In genomic region chr7:106283831-106284515, GRCh38 we compare ENCODE assay signal across 1 cellular context.
TF ChIP-seq lines count a peak whose summit lies in the region.

No MANE protein-coding gene starts in this region.

TF ChIP-seq in K562, 482 proteins besides CTCF, POLR2A, EP300 and RAD21 (continued from another document and continues in another):
- TF ChIP-seq, protein P1, sequence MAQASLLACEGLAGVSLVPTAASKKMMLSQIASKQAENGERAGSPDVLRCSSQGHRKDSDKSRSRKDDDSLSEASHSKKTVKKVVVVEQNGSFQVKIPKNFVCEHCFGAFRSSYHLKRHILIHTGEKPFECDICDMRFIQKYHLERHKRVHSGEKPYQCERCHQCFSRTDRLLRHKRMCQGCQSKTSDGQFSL (CRISPR knock-in tag; IDR thresholded peaks at IDR 0.05): no peak
- TF ChIP-seq, protein P1 (tag; IDR thresholded peaks at IDR 0.05): no peak
- no peak for TF ChIP-seq NEUROD1 (IDR thresholded peaks at IDR 0.05; ENCODE audit: borderline replicate concordance, low read depth, low read length, partially characterized antibody)
- TF ChIP-seq CAMTA2 (CRISPR knock-in tag; conservative IDR thresholded peaks at IDR 0.05): no peak
- TF ChIP-seq, protein P2, sequence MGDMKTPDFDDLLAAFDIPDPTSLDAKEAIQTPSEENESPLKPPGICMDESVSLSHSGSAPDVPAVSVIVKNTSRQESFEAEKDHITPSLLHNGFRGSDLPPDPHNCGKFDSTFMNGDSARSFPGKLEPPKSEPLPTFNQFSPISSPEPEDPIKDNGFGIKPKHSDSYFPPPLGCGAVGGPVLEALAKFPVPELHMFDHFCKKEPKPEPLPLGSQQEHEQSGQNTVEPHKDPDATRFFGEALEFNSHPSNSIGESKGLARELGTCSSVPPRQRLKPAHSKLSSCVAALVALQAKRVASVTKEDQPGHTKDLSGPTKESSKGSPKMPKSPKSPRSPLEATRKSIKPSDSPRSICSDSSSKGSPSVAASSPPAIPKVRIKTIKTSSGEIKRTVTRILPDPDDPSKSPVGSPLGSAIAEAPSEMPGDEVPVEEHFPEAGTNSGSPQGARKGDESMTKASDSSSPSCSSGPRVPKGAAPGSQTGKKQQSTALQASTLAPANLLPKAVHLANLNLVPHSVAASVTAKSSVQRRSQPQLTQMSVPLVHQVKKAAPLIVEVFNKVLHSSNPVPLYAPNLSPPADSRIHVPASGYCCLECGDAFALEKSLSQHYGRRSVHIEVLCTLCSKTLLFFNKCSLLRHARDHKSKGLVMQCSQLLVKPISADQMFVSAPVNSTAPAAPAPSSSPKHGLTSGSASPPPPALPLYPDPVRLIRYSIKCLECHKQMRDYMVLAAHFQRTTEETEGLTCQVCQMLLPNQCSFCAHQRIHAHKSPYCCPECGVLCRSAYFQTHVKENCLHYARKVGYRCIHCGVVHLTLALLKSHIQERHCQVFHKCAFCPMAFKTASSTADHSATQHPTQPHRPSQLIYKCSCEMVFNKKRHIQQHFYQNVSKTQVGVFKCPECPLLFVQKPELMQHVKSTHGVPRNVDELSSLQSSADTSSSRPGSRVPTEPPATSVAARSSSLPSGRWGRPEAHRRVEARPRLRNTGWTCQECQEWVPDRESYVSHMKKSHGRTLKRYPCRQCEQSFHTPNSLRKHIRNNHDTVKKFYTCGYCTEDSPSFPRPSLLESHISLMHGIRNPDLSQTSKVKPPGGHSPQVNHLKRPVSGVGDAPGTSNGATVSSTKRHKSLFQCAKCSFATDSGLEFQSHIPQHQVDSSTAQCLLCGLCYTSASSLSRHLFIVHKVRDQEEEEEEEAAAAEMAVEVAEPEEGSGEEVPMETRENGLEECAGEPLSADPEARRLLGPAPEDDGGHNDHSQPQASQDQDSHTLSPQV (IDR thresholded peaks at IDR 0.05): 0 out of 2 replicates have a peak, but pooled peaks have one; percentile 44
- no peak for TF ChIP-seq ZFPM2 (CRISPR knock-in tag; IDR thresholded peaks at IDR 0.05)
- TF ChIP-seq ZC3H8 (IDR thresholded peaks at IDR 0.05): no peak
- TF ChIP-seq SMAD4 (CRISPR knock-in tag; conservative IDR thresholded peaks at IDR 0.05): peak; percentile 86
- TF ChIP-seq FOXO4 (CRISPR knock-in tag; IDR thresholded peaks at IDR 0.05): no peak
- no peak; the same call in 1 of the 2 replicates for TF ChIP-seq MECOM (CRISPR knock-in tag; IDR thresholded peaks at IDR 0.05)
- TF ChIP-seq, protein P3, sequence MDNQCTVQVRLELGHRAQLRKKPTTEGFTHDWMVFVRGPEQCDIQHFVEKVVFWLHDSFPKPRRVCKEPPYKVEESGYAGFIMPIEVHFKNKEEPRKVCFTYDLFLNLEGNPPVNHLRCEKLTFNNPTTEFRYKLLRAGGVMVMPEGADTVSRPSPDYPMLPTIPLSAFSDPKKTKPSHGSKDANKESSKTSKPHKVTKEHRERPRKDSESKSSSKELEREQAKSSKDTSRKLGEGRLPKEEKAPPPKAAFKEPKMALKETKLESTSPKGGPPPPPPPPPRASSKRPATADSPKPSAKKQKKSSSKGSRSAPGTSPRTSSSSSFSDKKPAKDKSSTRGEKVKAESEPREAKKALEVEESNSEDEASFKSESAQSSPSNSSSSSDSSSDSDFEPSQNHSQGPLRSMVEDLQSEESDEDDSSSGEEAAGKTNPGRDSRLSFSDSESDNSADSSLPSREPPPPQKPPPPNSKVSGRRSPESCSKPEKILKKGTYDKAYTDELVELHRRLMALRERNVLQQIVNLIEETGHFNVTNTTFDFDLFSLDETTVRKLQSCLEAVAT (IDR thresholded peaks at IDR 0.05): peak; percentile 88 to 90; a peak in 3 of 4 replicates
- peak; percentile 67 for TF ChIP-seq MGA (IDR thresholded peaks at IDR 0.05)
- no peak for TF ChIP-seq ZNF274 (IDR thresholded peaks at IDR 0.05; ENCODE audit: borderline replicate concordance, low read depth, low read length)
- no peak for TF ChIP-seq ZNF518B (CRISPR knock-in tag; IDR thresholded peaks at IDR 0.05)
- TF ChIP-seq CXXC5 (CRISPR knock-in tag; IDR thresholded peaks at IDR 0.05): peak; percentile 85
- peak; percentile 67 for TF ChIP-seq CHD1 (IDR thresholded peaks at IDR 0.05; ENCODE audit: low read length)
- TF ChIP-seq RBM14 (IDR thresholded peaks at IDR 0.05; ENCODE audit: borderline replicate concordance, insufficient read depth, low read depth, low read length): no peak
- TF ChIP-seq DMBX1 (CRISPR knock-in tag; IDR thresholded peaks at IDR 0.05; ENCODE audit: borderline replicate concordance): 0 out of 2 replicates have a peak, but pooled peaks have one; percentile 41
- no peak for TF ChIP-seq MAFG (tag; conservative IDR thresholded peaks at IDR 0.05)
- no peak for TF ChIP-seq RFX1 (IDR thresholded peaks at IDR 0.05)
- peak; percentile 63; the same call in 1 of the 2 replicates for TF ChIP-seq SMARCC2 (IDR thresholded peaks at IDR 0.05; ENCODE audit: low read depth)
- TF ChIP-seq ZNF184 (CRISPR knock-in tag; IDR thresholded peaks at IDR 0.05): no peak
- TF ChIP-seq E4F1 (CRISPR knock-in tag; IDR thresholded peaks at IDR 0.05; ENCODE audit: borderline replicate concordance): no peak
- no peak for TF ChIP-seq RBM39 (optimal IDR thresholded peaks at IDR 0.05; ENCODE audit: low read depth, low read length)
- no peak for TF ChIP-seq POLR2B (IDR thresholded peaks at IDR 0.05; ENCODE audit: low read depth, partially characterized antibody)
- peak; percentile 62 to 79; a peak in 3 of 4 replicates for TF ChIP-seq MAZ (CRISPR knock-in tag; conservative IDR thresholded peaks at IDR 0.05 in 1 of 2, IDR thresholded peaks at IDR 0.05 in 1 of 2)
- TF ChIP-seq ZEB2 (IDR thresholded peaks at IDR 0.05): peak; percentile 69
- no peak for TF ChIP-seq HNRNPL (IDR thresholded peaks at IDR 0.05; ENCODE audit: low read depth, low read length)
- peak; percentile 19 to 93; a peak in 2 of 4 replicates for TF ChIP-seq HDAC1 (IDR thresholded peaks at IDR 0.05)
- TF ChIP-seq TAF9B (IDR thresholded peaks at IDR 0.05; ENCODE audit: partially characterized antibody): peak; percentile 56
- TF ChIP-seq XRCC3 (IDR thresholded peaks at IDR 0.05): no peak
